In the genomic region with DNA sequence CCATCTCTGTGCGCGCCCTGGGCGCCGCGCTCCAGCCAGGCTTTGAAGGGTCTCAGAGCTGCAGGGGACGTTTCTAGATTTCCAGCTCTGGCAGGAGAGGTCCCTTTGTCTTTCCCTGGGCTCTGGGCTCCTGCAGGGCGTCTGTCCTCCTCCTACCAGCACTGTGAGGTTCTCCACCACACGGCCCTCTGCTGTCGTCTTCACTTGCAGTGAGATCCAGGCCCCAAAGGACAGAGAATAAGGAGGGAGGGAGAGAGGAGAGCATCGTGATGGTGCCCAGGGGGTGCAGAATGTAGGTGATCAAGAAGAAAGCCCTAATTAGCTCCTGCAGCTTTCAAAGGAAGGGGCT, we compare ENCODE assay signal across 13 cellular contexts. TPM values are rescaled to one million over a fixed set of nuclear protein-coding genes. Genes with fewer than 3 reads are reported as not detected.
DNase-seq lines count a peak whose midpoint lies in the region; FAIRE-seq and TF ChIP-seq lines count a peak whose summit lies in the region.
"Had no signal": no experiment of that assay in that cellular context is flagged by ENCODE, and none has a peak within 500 bp of the region (broad histone marks: within the 10 kb centered on the region; RNA-seq: fewer than 3 reads in every experiment).

No MANE protein-coding gene starts in this region.

- H3K4me3 ChIP-seq in BLaER1 (peak overlapping the region; percentile 38), adrenal gland (peak overlapping the region in 1 of 4 donors; percentile 25), neural progenitor cell (no peak overlapping the region), kidney (ENCODE audit: low read length in 2 of 2) (no peak overlapping the region), trophoblast cell (ENCODE audit: low read depth, low read length) (no peak overlapping the region)
- H3K4me3 ChIP-seq: lung had no signal

- FAIRE-seq in kidney (lab: Jason Lieb, UNC) (no peak), GM12892 (lab: Jason Lieb, UNC) (no peak)

- no CpG with 5 or more reads among the region's 10 CpGs for WGBS in H9 (ENCODE audit: extremely low coverage, insufficient read length, low lambda C conversion rate)
- WGBS in adrenal gland, 4 donors = 56 to 68% (median 58%) methylated on average over 10 of the region's 10 CpGs
- no CpG with 5 or more reads among the region's 10 CpGs for WGBS in trophoblast cell (ENCODE audit: extremely low coverage, insufficient coverage, insufficient read length)

- no peaks in the 10 kb centered on the region; a peak in 1 of 7 replicates for H3K36me3 Mint-ChIP-seq in H9 (ENCODE audit: insufficient read depth in 1 of 3, low read depth in 3 of 3)
- no peaks in the 10 kb centered on the region for H3K36me3 Mint-ChIP-seq in neural progenitor cell

- no peaks in the 10 kb centered on the region for H3K36me3 ChIP-seq in BLaER1
- H3K36me3 ChIP-seq in adrenal gland (replicated peaks in 1 of 2) = no peaks in the 10 kb centered on the region
- no peaks in the 10 kb centered on the region for H3K36me3 ChIP-seq in neural progenitor cell
- H3K36me3 ChIP-seq in kidney (ENCODE audit: control insufficient read depth in 1 of 2, insufficient read depth in 2 of 2, low read length in 2 of 2) = no peaks in the 10 kb centered on the region
- H3K36me3 ChIP-seq in trophoblast cell (ENCODE audit: control insufficient read depth in 1 of 2, insufficient read depth in 2 of 2, low read length in 2 of 2) = no peaks in the 10 kb centered on the region

- H2BK15ac ChIP-seq in H9 (ENCODE audit: low read depth, low read length) = no peak overlapping the region

- H3F3A ChIP-seq in neural progenitor cell (ENCODE audit: low read depth) = peaks cover 23% of the 10 kb centered on the region

- H3T11ph ChIP-seq in H9 (ENCODE audit: low read length) = no peak overlapping the region

- H2BK20ac ChIP-seq in H9 (ENCODE audit: low read depth, low read length, poor library complexity, severe bottlenecking) = no peak overlapping the region

- H3K4ac ChIP-seq in H9 (ENCODE audit: low read depth, low read length) (no peak overlapping the region), trophoblast cell (ENCODE audit: low read depth, low read length) (no peak overlapping the region)

- H3K4me1 Mint-ChIP-seq in H9 (peaks cover 29 to 36% of the 10 kb centered on the region in 2 experiments), neural progenitor cell (peaks cover 33% of the 10 kb centered on the region)

- no peaks in the 10 kb centered on the region; a peak in 1 of 5 replicates for H3K9me3 Mint-ChIP-seq in H9
- no peaks in the 10 kb centered on the region for H3K9me3 Mint-ChIP-seq in neural progenitor cell

- no peak overlapping the region for H2BK5ac ChIP-seq in H9 (ENCODE audit: insufficient read length, low read length)
- H2BK5ac ChIP-seq in trophoblast cell (ENCODE audit: low read depth, low read length, poor library complexity) = no peak overlapping the region

- H2AK5ac ChIP-seq in H9 (ENCODE audit: insufficient read length, low read length) (no peak overlapping the region), trophoblast cell (ENCODE audit: low read length) (no peak overlapping the region)

- no peak overlapping the region; a peak in 1 of 5 replicates for H3K4me3 Mint-ChIP-seq in H9
- no peak overlapping the region for H3K4me3 Mint-ChIP-seq in neural progenitor cell

- peak overlapping the region; percentile 92 for H3K27ac ChIP-seq in BLaER1
- no peak overlapping the region for H3K27ac ChIP-seq in H9 (ENCODE audit: insufficient read length, low read depth, low read length)
- peak overlapping the region in 4 of 5 donors; percentile 22 to 77 (median 58) for H3K27ac ChIP-seq in adrenal gland
- no peak overlapping the region for H3K27ac ChIP-seq in neural progenitor cell
- H3K27ac ChIP-seq in kidney (ENCODE audit: low read depth in 2 of 2, low read length in 2 of 2) = no peak overlapping the region
- no peak overlapping the region for H3K27ac ChIP-seq in trophoblast cell (ENCODE audit: low read depth, low read length)

- H2BK12ac ChIP-seq in H9 (ENCODE audit: insufficient read length, low read depth, low read length) = no peak overlapping the region
- no peak overlapping the region for H2BK12ac ChIP-seq in trophoblast cell (ENCODE audit: low read length)

- H3K27ac Mint-ChIP-seq in H9 (peak overlapping the region in 2 of 3 experiments; percentile 19 to 80; a peak in 2 of 7 replicates), neural progenitor cell (peak overlapping the region; percentile 66)

- no peaks in the 10 kb centered on the region for H3K9me3 ChIP-seq in BLaER1
- H3K9me3 ChIP-seq in H9 (ENCODE audit: control insufficient read depth, low read depth, low read length) = no peaks in the 10 kb centered on the region
- no peaks in the 10 kb centered on the region for H3K9me3 ChIP-seq in adrenal gland (replicated peaks in 1 of 3)
- no peaks in the 10 kb centered on the region for H3K9me3 ChIP-seq in neural progenitor cell (ENCODE audit: low read depth)
- H3K9me3 ChIP-seq in kidney (ENCODE audit: control insufficient read depth in 1 of 2, low read length in 2 of 2) = no peaks in the 10 kb centered on the region
- H3K9me3 ChIP-seq in trophoblast cell (ENCODE audit: insufficient read depth, low read depth, low read length) = peaks cover 3% of the 10 kb centered on the region
- H3K9me3 ChIP-seq: SK-N-SH had no signal

- TF ChIP-seq CTCF in H9 (conservative IDR thresholded peaks at IDR 0.05) = no peak
- TF ChIP-seq CTCF in adrenal gland (IDR thresholded peaks at IDR 0.05) = no peak
- TF ChIP-seq CTCF in neural progenitor cell (IDR thresholded peaks at IDR 0.05) = no peak
- no peak for TF ChIP-seq CTCF in kidney (IDR thresholded peaks at IDR 0.05; ENCODE audit: borderline replicate concordance, extremely low read depth, insufficient read depth)

- H3K4me2 ChIP-seq in BLaER1 = peak overlapping the region; percentile 98
- no peak overlapping the region for H3K4me2 ChIP-seq in H9 (ENCODE audit: insufficient read depth, insufficient read length, low read length)
- peak overlapping the region; percentile 59 for H3K4me2 ChIP-seq in neural progenitor cell
- no peak overlapping the region for H3K4me2 ChIP-seq in trophoblast cell (ENCODE audit: low read length)
- H3K4me2 ChIP-seq: SK-N-SH had no signal

- H3K56ac ChIP-seq in H9 (ENCODE audit: insufficient read length, low read depth, low read length) = no peak overlapping the region

- H3K27me3 Mint-ChIP-seq in H9 (ENCODE audit: low read depth) (peaks cover 8% of the 10 kb centered on the region), neural progenitor cell (ENCODE audit: insufficient read depth, low read depth) (peaks cover 4% of the 10 kb centered on the region)

- H3K79me1 ChIP-seq in H9 (ENCODE audit: insufficient read depth, low read depth, low read length, poor library complexity, severe bottlenecking) (no peaks in the 10 kb centered on the region), trophoblast cell (ENCODE audit: low read length) (peaks cover 10% of the 10 kb centered on the region)

- peaks cover 83% of the 10 kb centered on the region for H3K4me1 ChIP-seq in BLaER1
- H3K4me1 ChIP-seq in H9 (ENCODE audit: insufficient read depth, low read length) = peaks cover 5% of the 10 kb centered on the region; the same call in 1 of the 2 replicates
- peaks cover 26 to 33% of the 10 kb centered on the region in 2 donors for H3K4me1 ChIP-seq in adrenal gland (replicated peaks in 1 of 2)
- H3K4me1 ChIP-seq in neural progenitor cell = peaks cover 18% of the 10 kb centered on the region
- H3K4me1 ChIP-seq in kidney (ENCODE audit: control insufficient read depth in 1 of 2, insufficient read depth in 1 of 2, low read depth in 1 of 2, low read length in 2 of 2) = peaks cover 7 to 19% of the 10 kb centered on the region in 2 donors
- peaks cover 6 to 17% of the 10 kb centered on the region in 2 experiments for H3K4me1 ChIP-seq in trophoblast cell (ENCODE audit: control insufficient read depth in 1 of 2, insufficient read depth in 2 of 2, low read length in 2 of 2)

- H4K20me1 ChIP-seq in BLaER1 = peaks cover 2% of the 10 kb centered on the region; the same call in 1 of the 2 replicates
- no peaks in the 10 kb centered on the region for H4K20me1 ChIP-seq in H9 (ENCODE audit: control insufficient read depth, insufficient read depth, insufficient read length)
- peaks cover 7% of the 10 kb centered on the region for H4K20me1 ChIP-seq in neural progenitor cell (ENCODE audit: low read depth)

- TF ChIP-seq POLR2A in adrenal gland (IDR thresholded peaks at IDR 0.05) (no peak), GM12892 (IDR thresholded peaks at IDR 0.05; ENCODE audit: low read depth, low read length) (no peak)

- H3K18ac ChIP-seq in H9 (ENCODE audit: insufficient read length, low read depth, low read length) (no peak overlapping the region), trophoblast cell (ENCODE audit: low read length) (no peak overlapping the region)

- H3K27me3 ChIP-seq in BLaER1 (no peaks in the 10 kb centered on the region), H9 (ENCODE audit: insufficient read depth, low read length) (no peaks in the 10 kb centered on the region; the same call in none of the 2 replicates), adrenal gland (no peaks in the 10 kb centered on the region), neural progenitor cell (no peaks in the 10 kb centered on the region), trophoblast cell (ENCODE audit: insufficient read depth, low read length) (no peaks in the 10 kb centered on the region)

- H3K23ac ChIP-seq in H9 (ENCODE audit: insufficient read length, low read depth, low read length) (no peak overlapping the region), trophoblast cell (ENCODE audit: low read length) (no peak overlapping the region)

- H4K91ac ChIP-seq in H9 (ENCODE audit: insufficient read length, low read depth, low read length) = no peak overlapping the region
- H4K91ac ChIP-seq in trophoblast cell (ENCODE audit: low read depth, low read length) = no peak overlapping the region

- no peak overlapping the region for H4K12ac ChIP-seq in trophoblast cell (ENCODE audit: low read depth, low read length)

- peaks cover 6% of the 10 kb centered on the region for H3K23me2 ChIP-seq in H9 (ENCODE audit: insufficient read length, low read depth, low read length, poor library complexity, severe bottlenecking)

- H4K8ac ChIP-seq in H9 (replicated peaks; ENCODE audit: insufficient read length, low read depth, low read length) (no peak overlapping the region), trophoblast cell (ENCODE audit: low read depth, low read length) (no peak overlapping the region)

- H2BK120ac ChIP-seq in H9 (ENCODE audit: low read depth, low read length, poor library complexity, severe bottlenecking) (no peak overlapping the region), trophoblast cell (ENCODE audit: insufficient read depth, low read length, poor library complexity) (no peak overlapping the region)

- no peak for DNase-seq in H9
- no peak for DNase-seq in adrenal gland
- DNase-seq in neural progenitor cell (ENCODE audit: low spot score) = peak; percentile 16
- no peak for DNase-seq in kidney
- no peak for DNase-seq in GM12892 (ENCODE audit: insufficient read length)
- no peak for DNase-seq in trophoblast cell
- no peak for DNase-seq in SHP77 treated with DMSO at 0.1 percent for 48 hours (lab: John Stamatoyannopoulos, UW)
- DNase-seq: caudate nucleus, KBM-7, NCI-H2081, SK-N-SH had no signal

- peak overlapping the region; percentile 89 for H3K9ac ChIP-seq in BLaER1
- H3K9ac ChIP-seq in H9 (ENCODE audit: extremely low read depth, insufficient read length, low read length) = no peak overlapping the region
- H3K9ac ChIP-seq in neural progenitor cell = no peak overlapping the region
- H3K9ac ChIP-seq in kidney (ENCODE audit: low read length in 2 of 2) = peak overlapping the region in 1 of 2 donors; percentile 12
- no peak overlapping the region for H3K9ac ChIP-seq in trophoblast cell (ENCODE audit: low read length)
- H3K9ac ChIP-seq: SK-N-SH had no signal

- intact Hi-C loops in adrenal gland (cut with DNase I) = no loop called here
- intact Hi-C loops in kidney (cut with DNase I) = no loop called here

- H3K14ac ChIP-seq in H9 (ENCODE audit: insufficient read depth, low read length) (no peak overlapping the region), trophoblast cell (ENCODE audit: low read length) (no peak overlapping the region)

- H2AFZ ChIP-seq in H9 (ENCODE audit: low read length) (no peak overlapping the region), neural progenitor cell (replicated peaks) (no peak overlapping the region), trophoblast cell (ENCODE audit: insufficient read depth, low read length, poor library complexity) (no peak overlapping the region)

- H4K5ac ChIP-seq in H9 (ENCODE audit: insufficient read length, low read depth, low read length) = no peak overlapping the region

- H3K79me2 ChIP-seq in H9 (ENCODE audit: insufficient read depth, low read length) = peaks cover under 1% of the 10 kb centered on the region; the same call in 1 of the 2 replicates
- peaks cover 21% of the 10 kb centered on the region for H3K79me2 ChIP-seq in neural progenitor cell (ENCODE audit: low read depth)
- peaks cover 7% of the 10 kb centered on the region for H3K79me2 ChIP-seq in trophoblast cell (ENCODE audit: control insufficient read depth, insufficient read depth, low read length, poor library complexity)

RNA-seq across cellular contexts. Expression of a gene that starts 4.1 kb away (rescaled TPM):
- total RNA-seq in H9 (2021) (382 and 400 TPM in 2 replicates), adrenal gland (100 to 1,000 TPM; 108 to 331 (median 232) TPM), neural progenitor cell (ENCODE audit: low replicate concordance) (175 and 197 TPM in 2 replicates), kidney (347 TPM)
- polyA plus RNA-seq in adrenal gland (100 to 1,000 TPM in 1 of 3 donors, 10 to 100 TPM in 2; 81.7 to 482 (median 84.8) TPM), kidney (ENCODE audit: insufficient read depth, low read depth, low replicate concordance) (144 TPM)
- 164 TPM for polyA plus RNA-seq in GM12892 (2012; ENCODE audit: missing spikeins)
- 211 and 220 TPM in 2 replicates for polyA plus RNA-seq in trophoblast cell (2013)

RNA-seq across cellular contexts. Expression of a gene that starts 20.0 kb away (rescaled TPM):
- total RNA-seq in H9 (2021) (1.4 and 1.7 TPM in 2 replicates), adrenal gland (under 1 TPM in 3 of 8 donors, not detected in 5; 0.35 to 0.61 (median 0.36) TPM), neural progenitor cell (ENCODE audit: low replicate concordance) (0.53 TPM in 1 of 2 replicates, not detected in the other), kidney (0.13 TPM)
- polyA plus RNA-seq in adrenal gland (1 to 10 TPM in 2 of 3 donors, not detected in 1; 3.2 to 4.7 TPM), kidney (ENCODE audit: insufficient read depth, low read depth, low replicate concordance) (1.2 TPM)
- 0.32 TPM for polyA plus RNA-seq in GM12892 (2012; ENCODE audit: missing spikeins)
- 0.19 and 0.25 TPM in 2 replicates for polyA plus RNA-seq in trophoblast cell (2013)

RNA-seq across cellular contexts. Expression of a gene that starts 24.1 kb away (rescaled TPM):
- total RNA-seq in H9 (2021) = 9.6 and 11.3 TPM in 2 replicates
- 10 to 100 TPM; 35.0 to 95.4 (median 68.5) TPM for total RNA-seq in adrenal gland
- polyA plus RNA-seq in adrenal gland = 10 to 100 TPM; 20.9 to 94.0 (median 64.7) TPM
- total RNA-seq in neural progenitor cell (ENCODE audit: low replicate concordance) = 2.9 and 7.4 TPM in 2 replicates
- total RNA-seq in kidney = 0.50 TPM
- 5.1 TPM for polyA plus RNA-seq in kidney (ENCODE audit: insufficient read depth, low read depth, low replicate concordance)
- not detected for polyA plus RNA-seq in GM12892 (2012; ENCODE audit: missing spikeins)
- polyA plus RNA-seq in trophoblast cell (2013) = 3.7 and 4.1 TPM in 2 replicates

Comparison
In these comparisons a context has a peak if more than half of its experiments do, and no peak if none do; other contexts are left out.
1. H3K27ac ChIP-seq: peak in BLaER1 (single experiment) and adrenal gland (4 of 5); none in H9 (single experiment), neural progenitor cell (single experiment), kidney (0 of 2) and trophoblast cell (single experiment).
2. H3K4me2 ChIP-seq: peak in BLaER1 (single experiment) and neural progenitor cell (single experiment); none in H9 (single experiment) and trophoblast cell (single experiment).